In genomic region chr6:152745509-152746171, GRCh38 we compare ENCODE assay signal across 16 cellular contexts. TPM values are rescaled to one million over a fixed set of nuclear protein-coding genes. Genes with fewer than 3 reads are reported as not detected.
DNase-seq lines count a peak whose midpoint lies in the region; ATAC-seq and TF ChIP-seq lines count a peak whose summit lies in the region.
"Had no signal": no experiment of that assay in that cellular context is flagged by ENCODE, and none has a peak within 500 bp of the region (broad histone marks: within the 10 kb centered on the region; RNA-seq: fewer than 3 reads in every experiment).

No MANE protein-coding gene starts in this region.

- H3K4me2 ChIP-seq in PC-3 (ENCODE audit: low read length), result no peak overlapping the region
- H3K4me2 ChIP-seq: BLaER1 treated with 17β-estradiol and CSF1 and Interleukin-3, amounts not matched to agents 10 nM and 100 nM; GM23338 had no signal

- no TSS peak for BruUV-seq in PC-3 (replicated peaks; lab: Mats Ljungman, UMichigan)

- H3K9ac ChIP-seq in PC-3 (ENCODE audit: low read length), result no peak overlapping the region
- H3K9ac ChIP-seq: BLaER1 treated with 17β-estradiol and CSF1 and Interleukin-3, amounts not matched to agents 10 nM and 100 nM had no signal

- ATAC-seq in PC-3, result no peak
- ATAC-seq in GM19395 (IDR thresholded peaks at IDR 0.05; ENCODE audit: unreplicated experiment), result no peak
- no peak for ATAC-seq in GM18858 (IDR thresholded peaks at IDR 0.05; ENCODE audit: unreplicated experiment)
- ATAC-seq: GM23338 had no signal

- peaks cover 33% of the 10 kb centered on the region for H3K4me1 ChIP-seq in SJSA1 (replicated peaks)
- H3K4me1 ChIP-seq in PC-3 (ENCODE audit: insufficient read depth, low read length), result no peaks in the 10 kb centered on the region
- H3K4me1 ChIP-seq: BLaER1 treated with 17β-estradiol and CSF1 and Interleukin-3, amounts not matched to agents 10 nM and 100 nM had no signal

- no peaks in the 10 kb centered on the region for H4K20me1 ChIP-seq in PC-3 (ENCODE audit: low read length)
- H4K20me1 ChIP-seq: BLaER1 treated with 17β-estradiol and CSF1 and Interleukin-3, amounts not matched to agents 10 nM and 100 nM had no signal

- peaks cover 3% of the 10 kb centered on the region; the same call in 1 of the 2 replicates for H3K27me3 Mint-ChIP-seq in HFFc6 (ENCODE audit: insufficient read depth)

- POLR2A ChIA-PET in PC-3 (lab: Charles Lee; ENCODE audit: unreplicated experiment), result no interaction called here

- H3K4me3 Mint-ChIP-seq in HFFc6, result no peak overlapping the region
- H3K4me3 Mint-ChIP-seq: CD4-positive, CD25-positive, alpha-beta regulatory T cell; GM23338 had no signal

- no peak overlapping the region for H2AFZ ChIP-seq in PC-3 (ENCODE audit: low read length)
- H2AFZ ChIP-seq: GM23338 had no signal

- H3K36me3 Mint-ChIP-seq in HFFc6 (ENCODE audit: low read depth), result no peaks in the 10 kb centered on the region
- H3K36me3 Mint-ChIP-seq: CD4-positive, CD25-positive, alpha-beta regulatory T cell had no signal

- in situ Hi-C loops in astrocyte of the spinal cord (cut with HindIII; ENCODE audit: low sequenced_read_pairs), result no loop called here

- TF ChIP-seq CTCF in HFFc6 (IDR thresholded peaks at IDR 0.05) (no peak), astrocyte of the spinal cord (IDR thresholded peaks at IDR 0.05; ENCODE audit: low read depth, low read length) (no peak), PC-3 (conservative IDR thresholded peaks at IDR 0.05; ENCODE audit: low read depth, low read length) (no peak)

- peaks cover 14% of the 10 kb centered on the region for H3K4me1 Mint-ChIP-seq in HFFc6 (ENCODE audit: low read depth)
- H3K4me1 Mint-ChIP-seq: CD4-positive, CD25-positive, alpha-beta regulatory T cell had no signal

- H3F3A ChIP-seq in PC-3 (ENCODE audit: low read length, unreplicated experiment), result no peaks in the 10 kb centered on the region

- H3K4me3 ChIP-seq in SJSA1 (no peak overlapping the region), astrocyte of the spinal cord (ENCODE audit: low read depth, low read length) (no peak overlapping the region), PC-3 (ENCODE audit: low read length) (no peak overlapping the region)
- H3K4me3 ChIP-seq: BLaER1 treated with 17β-estradiol and CSF1 and Interleukin-3, amounts not matched to agents 10 nM and 100 nM; GM23338 had no signal

- no peak for DNase-seq in HFFc6
- no peak for DNase-seq in SJSA1 (ENCODE audit: low read depth in 1 of 2, low spot score in 2 of 2)
- peak; percentile 1 for DNase-seq in astrocyte of the spinal cord (ENCODE audit: low read depth, low spot score)
- peak; percentile 57 for DNase-seq in posterior vena cava (ENCODE audit: low spot score)
- DNase-seq in PC-3, result no peak
- DNase-seq in NOMO-1 (lab: John Stamatoyannopoulos, UW; ENCODE audit: unreplicated experiment in 2 of 2), result no peak
- DNase-seq: AML-193; CD4-positive, CD25-positive, alpha-beta regulatory T cell; GF-D8; H7 had no signal

- H3K27ac Mint-ChIP-seq in HFFc6, result peak overlapping the region; percentile 29
- H3K27ac Mint-ChIP-seq: CD4-positive, CD25-positive, alpha-beta regulatory T cell; GM23338 had no signal

- intact Hi-C loops in posterior vena cava (cut with DNase I), result no loop called here
- intact Hi-C loops in PC-3 (cut with micrococcal nuclease), result no loop called here

- CTCF ChIA-PET in PC-3 (lab: Charles Lee), result no interaction called here

- H3K27me3 ChIP-seq in SJSA1 (replicated peaks) (no peaks in the 10 kb centered on the region), PC-3 (ENCODE audit: low read length) (peaks cover 67% of the 10 kb centered on the region)
- H3K27me3 ChIP-seq: BLaER1 treated with 17β-estradiol and CSF1 and Interleukin-3, amounts not matched to agents 10 nM and 100 nM had no signal

- H3K9me2 ChIP-seq in PC-3 (replicated peaks; ENCODE audit: low read length), result no peaks in the 10 kb centered on the region

- no peaks in the 10 kb centered on the region for H3K79me2 ChIP-seq in PC-3 (ENCODE audit: low read length)

- H3K9me3 Mint-ChIP-seq in HFFc6, result no peaks in the 10 kb centered on the region
- H3K9me3 Mint-ChIP-seq: CD4-positive, CD25-positive, alpha-beta regulatory T cell; GM23338 had no signal

- H3K9me3 ChIP-seq in SJSA1 (replicated peaks) (no peaks in the 10 kb centered on the region), PC-3 (ENCODE audit: low read length) (no peaks in the 10 kb centered on the region)
- H3K9me3 ChIP-seq: BLaER1 treated with 17β-estradiol and CSF1 and Interleukin-3, amounts not matched to agents 10 nM and 100 nM had no signal

- H3K27ac ChIP-seq in SJSA1 (peak overlapping the region; percentile 79), PC-3 (ENCODE audit: low read length) (no peak overlapping the region)
- H3K27ac ChIP-seq: BLaER1 treated with 17β-estradiol and CSF1 and Interleukin-3, amounts not matched to agents 10 nM and 100 nM had no signal

- H3K36me3 ChIP-seq in SJSA1 (no peaks in the 10 kb centered on the region), PC-3 (ENCODE audit: low read depth, low read length) (no peaks in the 10 kb centered on the region)
- H3K36me3 ChIP-seq: BLaER1 treated with 17β-estradiol and CSF1 and Interleukin-3, amounts not matched to agents 10 nM and 100 nM had no signal

RNA-seq across cellular contexts. Expression of gene VIP, which starts 5.0 kb away (rescaled TPM):
- total RNA-seq in HFFc6 (2021; fragmentation: NEBNext Ultra II Directional; extraction: Animal tissue kit (Norgen Biotek cat#: 25700)), result not detected
- total RNA-seq in SJSA1 (2014; rRNA removed; shearing (Covaris generic)), result 0.06 and 0.26 TPM in 2 replicates
- total RNA-seq in posterior vena cava (under 1 TPM; 0.32 to 0.57 TPM), PC-3 (2014; rRNA removed) (not detected in 2 replicates)
- total RNA-seq: A673; CD4-positive, CD25-positive, alpha-beta regulatory T cell; GM23338; H7; HepG2 had no signal

RNA-seq across cellular contexts. Expression of gene MYCT1, which starts 47.9 kb away (rescaled TPM):
- total RNA-seq in HFFc6 (2021; fragmentation: NEBNext Ultra II Directional; extraction: Animal tissue kit (Norgen Biotek cat#: 25700)), result 1 to 10 TPM in 5 of 6 experiments, under 1 TPM in 1; 0.71 to 2.0 (median 1.7) TPM
- 0.39 TPM in 1 of 2 replicates, not detected in the other for total RNA-seq in SJSA1 (2014; rRNA removed; shearing (Covaris generic))
- total RNA-seq in posterior vena cava (10 to 100 TPM; 13.2 to 13.6 TPM), PC-3 (2014; rRNA removed) (0.55 TPM in 1 of 2 replicates, not detected in the other)
- total RNA-seq: A673, HepG2 had no signal

Comparison
In these comparisons a context has a peak if more than half of its experiments do, and no peak if none do; other contexts are left out.
1. DNase-seq: peak in astrocyte of the spinal cord (single experiment) and posterior vena cava (single experiment); none in HFFc6 (single experiment), SJSA1 (0 of 2), PC-3 (single experiment) and NOMO-1 (0 of 2).